ENCODE assay signal across 19 cellular contexts in genomic region chr7:128059143-128059975, GRCh38. TPM values are rescaled to one million over a fixed set of nuclear protein-coding genes. Genes with fewer than 3 reads are reported as not detected.
DNase-seq lines count a peak whose midpoint lies in the region; ATAC-seq and TF ChIP-seq lines count a peak whose summit lies in the region.
"Had no signal": no experiment of that assay in that cellular context is flagged by ENCODE, and none has a peak within 500 bp of the region (broad histone marks: within the 10 kb centered on the region; RNA-seq: fewer than 3 reads in every experiment).

No MANE protein-coding gene starts in this region.

- no peaks in the 10 kb centered on the region for H3K9me3 ChIP-seq in stomach
- no peaks in the 10 kb centered on the region for H3K9me3 ChIP-seq in MG63
- H3K9me3 ChIP-seq: neutrophil, right lobe of liver, transverse colon had no signal

- intact Hi-C loops in stomach (cut with DNase I; ENCODE audit: low total_unique reads), result no loop called here

- TF ChIP-seq EP300 in stomach (IDR thresholded peaks at IDR 0.05), result no peak

- H3K27me3 ChIP-seq in stomach (no peaks in the 10 kb centered on the region), MG63 (no peaks in the 10 kb centered on the region)
- H3K27me3 ChIP-seq: neutrophil, right lobe of liver, transverse colon had no signal

- no peaks in the 10 kb centered on the region for H3K9me3 Mint-ChIP-seq in activated naive CD4-positive, alpha-beta T cell treated with anti-CD3 and anti-CD28 coated beads, Interleukin-2, amount 10 ng/mL, durations not matched to agents 7 days and 5 days
- H3K9me3 Mint-ChIP-seq in WTC11, result no peaks in the 10 kb centered on the region
- no peaks in the 10 kb centered on the region for H3K9me3 Mint-ChIP-seq in chondrocyte (ENCODE audit: low read depth)
- H3K9me3 Mint-ChIP-seq in type B pancreatic cell, result no peaks in the 10 kb centered on the region

- TF ChIP-seq CTCF in WTC11 (IDR thresholded peaks at IDR 0.05) (no peak), chondrocyte (IDR thresholded peaks at IDR 0.05) (no peak), type B pancreatic cell (conservative IDR thresholded peaks at IDR 0.05) (no peak), stomach (IDR thresholded peaks at IDR 0.05) (no peak)

- POLR2A ChIA-PET in WTC11 (lab: Charles Lee), result no interaction called here

- no peak overlapping the region for H3K4me3 Mint-ChIP-seq in activated naive CD4-positive, alpha-beta T cell treated with anti-CD3 and anti-CD28 coated beads, Interleukin-2, amount 10 ng/mL, durations not matched to agents 7 days and 5 days
- H3K4me3 Mint-ChIP-seq in WTC11 (no peak overlapping the region), chondrocyte (ENCODE audit: unreplicated experiment) (no peak overlapping the region), type B pancreatic cell (no peak overlapping the region)

- WGBS in stomach, 5 donors, result 75 to 80% (median 78%) methylated on average over 7 of the region's 7 CpGs

- TF ChIP-seq POLR2A in stomach (IDR thresholded peaks at IDR 0.05), result no peak

- H3K4me1 Mint-ChIP-seq in activated naive CD4-positive, alpha-beta T cell treated with anti-CD3 and anti-CD28 coated beads, Interleukin-2, amount 10 ng/mL, durations not matched to agents 7 days and 5 days, result peaks cover 43% of the 10 kb centered on the region
- H3K4me1 Mint-ChIP-seq in WTC11, result peaks cover 14% of the 10 kb centered on the region
- H3K4me1 Mint-ChIP-seq in chondrocyte (ENCODE audit: low read depth), result peaks cover 59% of the 10 kb centered on the region
- H3K4me1 Mint-ChIP-seq in type B pancreatic cell (ENCODE audit: unreplicated experiment), result peaks cover 32% of the 10 kb centered on the region

- H3K27ac Mint-ChIP-seq in activated naive CD4-positive, alpha-beta T cell treated with anti-CD3 and anti-CD28 coated beads, Interleukin-2, amount 10 ng/mL, durations not matched to agents 7 days and 5 days, result peak overlapping the region; percentile 84
- no peak overlapping the region for H3K27ac Mint-ChIP-seq in WTC11
- H3K27ac Mint-ChIP-seq in chondrocyte (ENCODE audit: unreplicated experiment), result peak overlapping the region; percentile 64
- peak overlapping the region; percentile 58 for H3K27ac Mint-ChIP-seq in type B pancreatic cell

- peak; percentile 38 for DNase-seq in activated naive CD4-positive, alpha-beta T cell treated with anti-CD3 and anti-CD28 coated beads, Interleukin-2, amount 10 ng/mL, durations not matched to agents 7 days and 5 days
- no peak for DNase-seq in activated naive CD4-positive, alpha-beta T cell treated with anti-CD3 and anti-CD28 coated beads, Interleukin-2, amount 50 U/mL, for 16 hours
- DNase-seq in WTC11 (ENCODE audit: low spot score), result no peak
- DNase-seq in chondrocyte (ENCODE audit: low spot score), result no peak
- DNase-seq in type B pancreatic cell (ENCODE audit: extremely low spot score, unreplicated experiment), result no peak
- DNase-seq in stomach, result no peak
- DNase-seq in MG63, result no peak
- no peak for DNase-seq in NCI-H1048 (lab: John Stamatoyannopoulos, UW)
- DNase-seq: activated CD4-positive, alpha-beta T cell treated with anti-CD3 and anti-CD28 coated beads, Interleukin-2, amount 50 U/mL, for 48 hours; DMS53; glutamatergic neuron; mesenchymal stem cell; MV-4-11; right lobe of liver; T-helper 9 cell; transverse colon had no signal

- CTCF ChIA-PET in activated naive CD4-positive, alpha-beta T cell treated with anti-CD3 and anti-CD28 coated beads, Interleukin-2, amount 10 ng/mL, durations not matched to agents 7 days and 5 days (lab: Charles Lee), result interaction anchor here (0.7 kb wide), 1 partner anchor 351 kb away, joined by 3 read pairs; no protein-coding TSS in a partner anchor
- CTCF ChIA-PET in WTC11 (lab: Charles Lee), result interaction anchor here (0.6 to 2.1 kb wide), 9 partner anchors 14 to 322 kb away, joined by 3 to 7 read pairs (median 5); no protein-coding TSS in a partner anchor

- H3K4me3 ChIP-seq in stomach, result no peak overlapping the region
- no peak overlapping the region for H3K4me3 ChIP-seq in MG63
- H3K4me3 ChIP-seq: coronary artery, right lobe of liver, transverse colon had no signal

- H3K36me3 ChIP-seq in stomach (peaks cover 0 to 9% (median 3%) of the 10 kb centered on the region in 4 donors), MG63 (no peaks in the 10 kb centered on the region)
- H3K36me3 ChIP-seq: neutrophil, right lobe of liver, transverse colon had no signal

- peaks cover 12% of the 10 kb centered on the region for H3K36me3 Mint-ChIP-seq in activated naive CD4-positive, alpha-beta T cell treated with anti-CD3 and anti-CD28 coated beads, Interleukin-2, amount 10 ng/mL, durations not matched to agents 7 days and 5 days
- no peaks in the 10 kb centered on the region for H3K36me3 Mint-ChIP-seq in WTC11
- H3K36me3 Mint-ChIP-seq in chondrocyte (ENCODE audit: low read depth), result peaks cover 5% of the 10 kb centered on the region
- peaks cover 3% of the 10 kb centered on the region for H3K36me3 Mint-ChIP-seq in type B pancreatic cell

- H3K4me1 ChIP-seq in stomach, result peaks cover 0 to 8% (median 3%) of the 10 kb centered on the region in 4 donors
- H3K4me1 ChIP-seq: right lobe of liver, transverse colon had no signal

- ATAC-seq in WTC11, result peak; percentile 13
- ATAC-seq: right lobe of liver, Right ventricle myocardium inferior had no signal

- no peak overlapping the region for H3K27ac ChIP-seq in stomach
- H3K27ac ChIP-seq: coronary artery, neutrophil, right lobe of liver, transverse colon had no signal

- no peaks in the 10 kb centered on the region for H3K27me3 Mint-ChIP-seq in activated naive CD4-positive, alpha-beta T cell treated with anti-CD3 and anti-CD28 coated beads, Interleukin-2, amount 10 ng/mL, durations not matched to agents 7 days and 5 days
- H3K27me3 Mint-ChIP-seq in WTC11 (ENCODE audit: low read depth), result no peaks in the 10 kb centered on the region
- no peaks in the 10 kb centered on the region for H3K27me3 Mint-ChIP-seq in chondrocyte (ENCODE audit: low read depth)
- H3K27me3 Mint-ChIP-seq in type B pancreatic cell, result no peaks in the 10 kb centered on the region

TF ChIP-seq in WTC11, 78 proteins besides CTCF, POLR2A, EP300 and RAD21 (continues in another document):
- TF ChIP-seq RORB (CRISPR knock-in tag; IDR thresholded peaks at IDR 0.05), result no peak
- TF ChIP-seq TEAD1 (CRISPR knock-in tag; IDR thresholded peaks at IDR 0.05), result no peak
- TF ChIP-seq ARID4B (CRISPR knock-in tag; IDR thresholded peaks at IDR 0.05; ENCODE audit: borderline replicate concordance), result no peak
- no peak for TF ChIP-seq E2F1 (CRISPR knock-in tag; IDR thresholded peaks at IDR 0.05)

RNA-seq across cellular contexts. Expression of gene LRRC4, which starts 28.1 kb away (rescaled TPM):
- 7.8 to 14.9 TPM (median 9.9 TPM) in 3 replicates for total RNA-seq in WTC11 (2021)
- 0.23 to 0.94 TPM (median 0.32 TPM) in 3 replicates for total RNA-seq in chondrocyte
- total RNA-seq in type B pancreatic cell (ENCODE audit: low replicate concordance), result 12.5 and 37.7 TPM in 2 replicates
- total RNA-seq in stomach, result 10 to 100 TPM in 2 of 5 donors, under 1 TPM in 2, not detected in 1; 0.45 to 61.8 (median 15.9) TPM
- 1 to 10 TPM in 2 of 3 donors, under 1 TPM in 1; 0.46 to 3.5 (median 1.1) TPM for polyA plus RNA-seq in stomach
- not detected in 2 replicates for total RNA-seq in MG63 (2014; rRNA removed; shearing (Covaris generic); ENCODE audit: low replicate concordance)
